Comparison of ENCODE assay signal across 1 cellular context in the genomic region with DNA sequence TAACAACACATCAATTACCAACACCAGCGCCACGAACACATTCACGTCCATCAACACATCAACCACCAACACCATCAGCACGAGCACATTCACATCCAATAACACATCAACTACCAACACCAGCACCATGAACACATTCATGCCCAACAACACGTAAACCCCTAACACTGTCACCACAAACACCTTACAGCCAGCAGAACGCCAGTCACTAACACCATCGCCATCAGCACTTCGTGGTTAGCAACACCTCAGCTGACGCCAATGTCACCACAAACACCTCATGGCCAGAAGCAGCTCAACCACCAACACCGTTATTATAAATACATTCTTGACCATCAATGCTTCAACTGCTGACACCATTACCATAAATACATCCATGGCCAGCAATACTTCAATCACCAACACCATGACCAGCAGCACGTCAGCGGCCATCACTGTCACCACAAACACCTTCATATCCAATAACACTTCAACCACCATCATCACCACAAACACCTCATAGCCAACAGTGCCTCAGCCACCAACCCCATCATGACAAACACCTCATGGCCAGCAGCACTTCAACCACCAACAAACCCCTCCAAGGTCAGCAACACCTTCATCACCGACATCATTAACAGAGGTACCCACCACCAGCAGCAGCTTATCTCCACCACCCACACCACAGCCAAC.
A peak's percentile ranks its signal among the peaks of the same experiment; 100 is the strongest.
TF ChIP-seq lines count a peak whose summit lies in the region.

No MANE protein-coding gene starts in this region.

TF ChIP-seq in HepG2, 621 proteins besides CTCF, POLR2A, EP300 and RAD21:
- no peak for TF ChIP-seq NR2C2 (CRISPR knock-in tag; IDR thresholded peaks at IDR 0.05; ENCODE audit: borderline replicate concordance)
- peak; percentile 12; the same call in 1 of the 2 replicates for TF ChIP-seq CREB1 (IDR thresholded peaks at IDR 0.05)
- no peak for TF ChIP-seq CREB1 (CRISPR knock-in tag; IDR thresholded peaks at IDR 0.05)
- no peak for TF ChIP-seq ZNF34 (CRISPR knock-in tag; IDR thresholded peaks at IDR 0.05; ENCODE audit: borderline replicate concordance)
